In genomic region chrX:101485212-101486064, GRCh38 we compare ENCODE assay signal across 8 cellular contexts. TPM values are rescaled to one million over a fixed set of nuclear protein-coding genes. Genes with fewer than 3 reads are reported as not detected.
DNase-seq lines count a peak whose midpoint lies in the region; ATAC-seq, FAIRE-seq and TF ChIP-seq lines count a peak whose summit lies in the region.

TSS of gene ARMCX4 (plus strand) at chrX:101485456. CDS start at chrX:101488590, 3,134 bp downstream.

- peak; percentile 55 to 80 for DNase-seq in NCI-H446 (lab: John Stamatoyannopoulos, UW)
- no peak for DNase-seq in activated T-helper 1 cell treated with anti-CD3 and anti-CD28 coated beads, Interleukin-12 subunit alpha, Interleukin-12 subunit beta, Interleukin-2, Interleukin-4 antibody, amounts not matched to agents 30 ng/mL and 10 ng/mL and 1 ng/mL, durations not matched to agents 14 hours and 24 hours and 36 hours (ENCODE audit: low spot score)
- peak; percentile 39 for DNase-seq in fibroblast of the aortic adventitia (ENCODE audit: low read depth)
- DNase-seq in nephron progenitor cell = peak; percentile 70
- DNase-seq in urothelium cell line (ENCODE audit: low spot score) = no peak

- no peak within 1 kb of the TSS for H3K27ac Mint-ChIP-seq in activated T-helper 1 cell treated with anti-CD3 and anti-CD28 coated beads, Interleukin-12 subunit alpha, Interleukin-12 subunit beta, Interleukin-2, Interleukin-4 antibody, amounts not matched to agents 30 ng/mL and 10 ng/mL and 1 ng/mL, durations not matched to agents 14 hours and 24 hours and 36 hours
- H3K27ac Mint-ChIP-seq in nephron progenitor cell = peak within 1 kb of the TSS; percentile 58

- peaks cover 4% of the 10 kb centered on the region for H3K27me3 Mint-ChIP-seq in activated T-helper 1 cell treated with anti-CD3 and anti-CD28 coated beads, Interleukin-12 subunit alpha, Interleukin-12 subunit beta, Interleukin-2, Interleukin-4 antibody, amounts not matched to agents 30 ng/mL and 10 ng/mL and 1 ng/mL, durations not matched to agents 14 hours and 24 hours and 36 hours (ENCODE audit: insufficient read depth)
- no peaks in the 10 kb centered on the region for H3K27me3 Mint-ChIP-seq in nephron progenitor cell (ENCODE audit: low read depth, poor library complexity)

- intact Hi-C loops in activated T-helper 1 cell treated with anti-CD3 and anti-CD28 coated beads, Interleukin-12 subunit alpha, Interleukin-12 subunit beta, Interleukin-2, Interleukin-4 antibody, amounts not matched to agents 30 ng/mL and 10 ng/mL and 1 ng/mL, durations not matched to agents 14 hours and 24 hours and 36 hours (cut with micrococcal nuclease) = loop anchor here (10.0 kb wide), 1 partner anchor 71 kb away; no protein-coding TSS in a partner anchor

- H3K4me1 Mint-ChIP-seq in activated T-helper 1 cell treated with anti-CD3 and anti-CD28 coated beads, Interleukin-12 subunit alpha, Interleukin-12 subunit beta, Interleukin-2, Interleukin-4 antibody, amounts not matched to agents 30 ng/mL and 10 ng/mL and 1 ng/mL, durations not matched to agents 14 hours and 24 hours and 36 hours (ENCODE audit: low read depth) = peaks cover 9% of the 10 kb centered on the region
- peaks cover 21% of the 10 kb centered on the region for H3K4me1 Mint-ChIP-seq in nephron progenitor cell

- peak within 1 kb of the TSS; percentile 80 for H3K4me3 Mint-ChIP-seq in activated T-helper 1 cell treated with anti-CD3 and anti-CD28 coated beads, Interleukin-12 subunit alpha, Interleukin-12 subunit beta, Interleukin-2, Interleukin-4 antibody, amounts not matched to agents 30 ng/mL and 10 ng/mL and 1 ng/mL, durations not matched to agents 14 hours and 24 hours and 36 hours
- H3K4me3 Mint-ChIP-seq in nephron progenitor cell = peak within 1 kb of the TSS; percentile 89

- FAIRE-seq in urothelium cell line (lab: Jason Lieb, UNC) = no peak

- H3K9me3 Mint-ChIP-seq in activated T-helper 1 cell treated with anti-CD3 and anti-CD28 coated beads, Interleukin-12 subunit alpha, Interleukin-12 subunit beta, Interleukin-2, Interleukin-4 antibody, amounts not matched to agents 30 ng/mL and 10 ng/mL and 1 ng/mL, durations not matched to agents 14 hours and 24 hours and 36 hours = no peaks in the 10 kb centered on the region
- H3K9me3 Mint-ChIP-seq in nephron progenitor cell = peaks cover 42% of the 10 kb centered on the region

- peaks cover 2% of the 10 kb centered on the region for H3K36me3 Mint-ChIP-seq in activated T-helper 1 cell treated with anti-CD3 and anti-CD28 coated beads, Interleukin-12 subunit alpha, Interleukin-12 subunit beta, Interleukin-2, Interleukin-4 antibody, amounts not matched to agents 30 ng/mL and 10 ng/mL and 1 ng/mL, durations not matched to agents 14 hours and 24 hours and 36 hours (ENCODE audit: low read depth)
- peaks cover 30% of the 10 kb centered on the region for H3K36me3 Mint-ChIP-seq in nephron progenitor cell (ENCODE audit: low read depth)

- ATAC-seq in GM21360 (IDR thresholded peaks at IDR 0.05; ENCODE audit: unreplicated experiment) = peak; percentile 72
- ATAC-seq in HG02970 (IDR thresholded peaks at IDR 0.05; ENCODE audit: low FRiP score, unreplicated experiment) = no peak

- H3K4me3 ChIP-seq in fibroblast of the aortic adventitia (ENCODE audit: low read depth, low read length) = peak within 1 kb of the TSS; percentile 67

- TF ChIP-seq CTCF in fibroblast of the aortic adventitia (IDR thresholded peaks at IDR 0.05; ENCODE audit: insufficient read depth, low read length) (no peak), nephron progenitor cell (IDR thresholded peaks at IDR 0.05) (no peak), subcutaneous adipose tissue (IDR thresholded peaks at IDR 0.05; ENCODE audit: low read depth) (no peak)

RNA-seq across cellular contexts. Expression of gene ARMCX4, which starts in this region (rescaled TPM):
- 3.3 and 4.8 TPM in 2 replicates for total RNA-seq in activated T-helper 1 cell treated with anti-CD3 and anti-CD28 coated beads, Interleukin-12 subunit alpha, Interleukin-12 subunit beta, Interleukin-2, Interleukin-4 antibody, amounts not matched to agents 30 ng/mL and 10 ng/mL and 1 ng/mL, durations not matched to agents 14 hours and 24 hours and 36 hours
- total RNA-seq in fibroblast of the aortic adventitia (ENCODE audit: low replicate concordance) (4.0 and 25.4 TPM in 2 replicates), subcutaneous adipose tissue (10 to 100 TPM in 3 of 4 donors, 1 to 10 TPM in 1; 7.1 to 19.8 (median 12.1) TPM)

Comparison
In these comparisons a context has a peak if more than half of its experiments do, and no peak if none do; other contexts are left out.
1. DNase-seq: peak in NCI-H446 (2 of 2), fibroblast of the aortic adventitia (single experiment) and nephron progenitor cell (single experiment); none in activated T-helper 1 cell treated with anti-CD3 and anti-CD28 coated beads, Interleukin-12 subunit alpha, Interleukin-12 subunit beta, Interleukin-2, Interleukin-4 antibody, amounts not matched to agents 30 ng/mL and 10 ng/mL and 1 ng/mL, durations not matched to agents 14 hours and 24 hours and 36 hours (single experiment) and urothelium cell line (single experiment).